10 cellular contexts compared by ENCODE assay signal in the genomic region with DNA sequence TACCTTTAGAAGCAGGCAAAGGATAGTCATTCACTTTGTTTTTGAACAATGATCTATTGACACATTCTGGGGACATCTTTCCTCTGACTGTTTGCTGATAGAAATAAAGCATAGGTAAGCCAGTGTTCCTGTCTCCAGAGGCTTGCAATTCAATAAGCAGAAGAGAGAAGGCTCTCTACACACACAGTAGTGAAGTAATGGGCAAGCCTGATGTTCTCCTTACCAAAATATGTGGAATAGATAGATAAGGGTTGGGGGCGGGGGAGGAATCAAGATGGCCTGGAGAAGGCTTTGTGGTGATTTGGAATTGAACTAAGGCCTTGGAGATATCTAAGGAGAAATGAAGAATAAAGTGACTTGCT. TPM values are rescaled to one million over a fixed set of nuclear protein-coding genes. Genes with fewer than 3 reads are reported as not detected.
DNase-seq lines count a peak whose midpoint lies in the region; ATAC-seq, FAIRE-seq and TF ChIP-seq lines count a peak whose summit lies in the region.
"Had no signal": no experiment of that assay in that cellular context is flagged by ENCODE, and none has a peak within 500 bp of the region (broad histone marks: within the 10 kb centered on the region; RNA-seq: fewer than 3 reads in every experiment).

No MANE protein-coding gene starts in this region.

- peaks cover 19% of the 10 kb centered on the region for H3K9me3 Mint-ChIP-seq in activated CD8-positive, alpha-beta T cell treated with anti-CD3 and anti-CD28 coated beads for 36 hours

- no peak overlapping the region for H3K4me3 ChIP-seq in vagina

- ATAC-seq in Right ventricle myocardium superior (ENCODE audit: poor library complexity) (peak; percentile 15), Right ventricle myocardium inferior (no peak), left colon (peak; percentile 18), GM19455 (IDR thresholded peaks at IDR 0.05; ENCODE audit: unreplicated experiment) (no peak)
- ATAC-seq in activated CD8-positive, alpha-beta T cell treated with anti-CD3 and anti-CD28 coated beads for 36 hours, result no peak

- POLR2A ChIA-PET in activated CD8-positive, alpha-beta T cell treated with anti-CD3 and anti-CD28 coated beads for 36 hours (lab: Charles Lee), result interaction anchor here (1.3 to 5.1 kb wide), 8 partner anchors 8 to 104 kb away, joined by 3 to 51 read pairs (median 8); partner anchors contain the start of genes MCM3 and PAQR8

- H3K27ac ChIP-seq in vagina, result peak overlapping the region; percentile 14
- H3K27ac ChIP-seq: foreskin keratinocyte had no signal

- DNase-seq in Right ventricle myocardium superior (no peak), Right ventricle myocardium inferior (ENCODE audit: missing footprints) (no peak), left colon (no peak), vagina (ENCODE audit: extremely low spot score in 2 of 2) (no peak), GM12891 (ENCODE audit: insufficient read length, low spot score) (no peak)
- no peak for DNase-seq in activated CD8-positive, alpha-beta T cell treated with anti-CD3 and anti-CD28 coated beads for 36 hours
- DNase-seq in activated CD4-positive, CD25-positive, alpha-beta regulatory T cell treated with anti-CD3 and anti-CD28 coated beads, Interleukin-2, amount 50 U/mL, for 72 hours, result no peak

- FAIRE-seq in GM12891 (lab: Jason Lieb, UNC), result no peak

- peaks cover 86% of the 10 kb centered on the region for H3K4me1 Mint-ChIP-seq in activated CD8-positive, alpha-beta T cell treated with anti-CD3 and anti-CD28 coated beads for 36 hours (ENCODE audit: low read depth)
- H3K4me1 Mint-ChIP-seq: neural crest cell had no signal

- no peaks in the 10 kb centered on the region for H3K27me3 Mint-ChIP-seq in activated CD8-positive, alpha-beta T cell treated with anti-CD3 and anti-CD28 coated beads for 36 hours

- CTCF ChIA-PET in activated CD8-positive, alpha-beta T cell treated with anti-CD3 and anti-CD28 coated beads for 36 hours (lab: Charles Lee), result interaction anchor here (1.4 to 7.5 kb wide), 8 partner anchors 11 to 104 kb away, joined by 3 to 52 read pairs (median 8); partner anchors contain the start of genes MCM3 and PAQR8

- no peaks in the 10 kb centered on the region for H3K27me3 ChIP-seq in vagina
- H3K27me3 ChIP-seq: foreskin keratinocyte had no signal

- H3K9me3 ChIP-seq in vagina, result no peaks in the 10 kb centered on the region

- intact Hi-C loops in Right ventricle myocardium superior (cut with DNase I) (no loop called here), Right ventricle myocardium inferior (cut with DNase I) (no loop called here), left colon (cut with DNase I, micrococcal nuclease) (no loop called here), vagina (cut with DNase I) (loop anchor here (10.0 kb wide), 1 partner anchor 104 kb away; the partner anchor contains the start of gene MCM3)
- intact Hi-C loops in activated CD8-positive, alpha-beta T cell treated with anti-CD3 and anti-CD28 coated beads for 36 hours (cut with micrococcal nuclease), result no loop called here

- TF ChIP-seq CTCF in activated CD8-positive, alpha-beta T cell treated with anti-CD3 and anti-CD28 coated beads for 36 hours (IDR thresholded peaks at IDR 0.05), result no peak
- no peak for TF ChIP-seq CTCF in vagina (IDR thresholded peaks at IDR 0.05)

- no peaks in the 10 kb centered on the region for H3K36me3 ChIP-seq in vagina

- peaks cover 23% of the 10 kb centered on the region for H3K36me3 Mint-ChIP-seq in activated CD8-positive, alpha-beta T cell treated with anti-CD3 and anti-CD28 coated beads for 36 hours (ENCODE audit: low read depth)

- H3K27ac Mint-ChIP-seq in activated CD8-positive, alpha-beta T cell treated with anti-CD3 and anti-CD28 coated beads for 36 hours, result peak overlapping the region; percentile 93

- no peak for TF ChIP-seq POLR2A in vagina (IDR thresholded peaks at IDR 0.05)
- TF ChIP-seq POLR2A in GM12891 (IDR thresholded peaks at IDR 0.05; ENCODE audit: low read depth, low read length), result no peak

- H3K4me1 ChIP-seq in vagina, result peaks cover 24% of the 10 kb centered on the region

- H3K4me3 Mint-ChIP-seq in activated CD8-positive, alpha-beta T cell treated with anti-CD3 and anti-CD28 coated beads for 36 hours, result peak overlapping the region; percentile 54
- H3K4me3 Mint-ChIP-seq: neural crest cell had no signal

TF ChIP-seq in GM12891, 5 proteins besides CTCF, POLR2A, EP300 and RAD21:
- TF ChIP-seq PAX5 (IDR thresholded peaks at IDR 0.05; ENCODE audit: insufficient read depth, low read length, severe bottlenecking) (no peak), POLR2AphosphoS5 (IDR thresholded peaks at IDR 0.05; ENCODE audit: low read depth, low read length) (no peak), TAF1 (IDR thresholded peaks at IDR 0.05; ENCODE audit: low read depth, low read length) (no peak), POU2F2 (IDR thresholded peaks at IDR 0.05; ENCODE audit: low read depth, low read length) (no peak), SPI1 (IDR thresholded peaks at IDR 0.05; ENCODE audit: low read depth, low read length) (no peak)

RNA-seq across cellular contexts. Expression of gene PAQR8, which starts 27.3 kb away (rescaled TPM):
- total RNA-seq in Right ventricle myocardium superior (2.6 TPM), Right ventricle myocardium inferior (1.9 TPM), left colon (100 to 1,000 TPM; 152 to 158 TPM), vagina (8.8 TPM)
- 10 to 100 TPM; 12.9 to 13.7 TPM for total RNA-seq in activated CD8-positive, alpha-beta T cell treated with anti-CD3 and anti-CD28 coated beads for 36 hours
- 8.6 TPM for polyA plus RNA-seq in GM12891 (2012; ENCODE audit: low read depth, missing spikeins)

RNA-seq across cellular contexts. Expression of gene EFHC1, which starts 30.9 kb away (rescaled TPM):
- total RNA-seq in Right ventricle myocardium superior (6.4 TPM), Right ventricle myocardium inferior (4.8 TPM), left colon (10 to 100 TPM; 11.1 to 13.8 TPM), vagina (27.0 TPM)
- total RNA-seq in activated CD8-positive, alpha-beta T cell treated with anti-CD3 and anti-CD28 coated beads for 36 hours, result 1 to 10 TPM; 1.9 to 2.1 TPM
- 12.8 TPM for polyA plus RNA-seq in GM12891 (2012; ENCODE audit: low read depth, missing spikeins)

Comparison
In these comparisons a context has a peak if more than half of its experiments do, and no peak if none do; other contexts are left out.
1. ATAC-seq: peak in Right ventricle myocardium superior (single experiment) and left colon (single experiment); none in Right ventricle myocardium inferior (single experiment), activated CD8-positive, alpha-beta T cell treated with anti-CD3 and anti-CD28 coated beads for 36 hours (single experiment) and GM19455 (single experiment).
2. RNA of gene PAQR8, which starts 27.3 kb away (total RNA-seq): 152 to 158 TPM in left colon; 12.9 to 13.7 TPM in activated CD8-positive, alpha-beta T cell treated with anti-CD3 and anti-CD28 coated beads for 36 hours, 8.8 TPM in vagina (single experiment), 2.6 TPM in Right ventricle myocardium superior (single experiment) and 1.9 TPM in Right ventricle myocardium inferior (single experiment); every median in the first group is over 10 times any median in the second.